Comparison of ENCODE assay signal across 13 cellular contexts in genomic region chr6:170031096-170031471, GRCh38.
A peak's percentile ranks its signal among the peaks of the same experiment; 100 is the strongest.
DNase-seq lines count a peak whose midpoint lies in the region; ATAC-seq, FAIRE-seq and TF ChIP-seq lines count a peak whose summit lies in the region.
"Had no signal": no experiment of that assay in that cellular context is flagged by ENCODE, and none has a peak within 500 bp of the region (broad histone marks: within the 10 kb centered on the region; RNA-seq: fewer than 3 reads in every experiment).

No MANE protein-coding gene starts in this region.

- intact Hi-C loops in left ventricle myocardium inferior (cut with micrococcal nuclease) (no loop called here), left cardiac atrium (cut with DNase I) (no loop called here), left lung (cut with DNase I) (no loop called here), aorta (cut with DNase I) (no loop called here)

- H3K4me3 ChIP-seq in left ventricle myocardium inferior (no peak overlapping the region), NT2/D1 (ENCODE audit: insufficient read length, low read depth) (no peak overlapping the region), left lung (no peak overlapping the region), aorta (ENCODE audit: low read length in 2 of 2) (no peak overlapping the region)
- H3K4me3 ChIP-seq: SJSA1 had no signal

- no peaks in the 10 kb centered on the region for H3K36me3 ChIP-seq in left ventricle myocardium inferior
- no peaks in the 10 kb centered on the region for H3K36me3 ChIP-seq in NT2/D1 (ENCODE audit: insufficient read depth, insufficient read length, low read length)
- H3K36me3 ChIP-seq in left lung, result no peaks in the 10 kb centered on the region
- no peaks in the 10 kb centered on the region for H3K36me3 ChIP-seq in aorta (ENCODE audit: control insufficient read depth in 1 of 2, insufficient read depth in 2 of 2, low read length in 1 of 2)
- H3K36me3 ChIP-seq: SJSA1 had no signal

- FAIRE-seq in HTR-8/SVneo (lab: Jason Lieb, UNC), result no peak

- DNase-seq in left ventricle myocardium inferior (peak; percentile 7), left cardiac atrium (no peak), NT2/D1 (ENCODE audit: low read depth, low spot score) (no peak), left lung (peak; percentile 45 to 80), aorta (peak; percentile 24 to 64), HTR-8/SVneo (ENCODE audit: insufficient read length, low spot score) (no peak), mucosa of gallbladder (ENCODE audit: low spot score) (no peak)
- DNase-seq: activated CD4-positive, alpha-beta T cell treated with anti-CD3 and anti-CD28 coated beads for 48 hours; activated naive CD4-positive, alpha-beta T cell treated with anti-CD3 and anti-CD28 coated beads, Interleukin-2, amount 10 ng/mL, durations not matched to agents 7 days and 5 days; mammary epithelial cell; NCI-H187 treated with DMSO at 0.1 percent for 48 hours had no signal

- peak overlapping the region; percentile 21 for H3K9ac ChIP-seq in NT2/D1 (ENCODE audit: insufficient read length, low read depth)

- TF ChIP-seq CTCF in left ventricle myocardium inferior (IDR thresholded peaks at IDR 0.05; ENCODE audit: borderline replicate concordance) (no peak), left lung (IDR thresholded peaks at IDR 0.05) (no peak)

- ATAC-seq in left cardiac atrium, result no peak
- ATAC-seq in left lung, result peak; percentile 45
- ATAC-seq in aorta (ENCODE audit: low FRiP score), result no peak
- no peak for ATAC-seq in HG02870 (IDR thresholded peaks at IDR 0.05; ENCODE audit: unreplicated experiment)

- 85% methylated on average over 13 of the region's 13 CpGs for WGBS in aorta, 2 donors

- peaks cover 5% of the 10 kb centered on the region for H3K9me3 ChIP-seq in left ventricle myocardium inferior (replicated peaks)
- peaks cover 14% of the 10 kb centered on the region; the same call in 1 of the 2 replicates for H3K9me3 ChIP-seq in NT2/D1 (ENCODE audit: insufficient read depth, low read length)
- peaks cover 0 to 8% of the 10 kb centered on the region in 2 donors for H3K9me3 ChIP-seq in left lung
- H3K9me3 ChIP-seq in aorta (ENCODE audit: control insufficient read depth, low read length), result peaks cover 2% of the 10 kb centered on the region

- H3K27me3 ChIP-seq in left ventricle myocardium inferior (ENCODE audit: low read depth), result no peaks in the 10 kb centered on the region
- H3K27me3 ChIP-seq in NT2/D1 (ENCODE audit: insufficient read depth, insufficient read length), result no peaks in the 10 kb centered on the region
- peaks cover 0 to 6% of the 10 kb centered on the region in 2 donors for H3K27me3 ChIP-seq in left lung
- H3K27me3 ChIP-seq in aorta (ENCODE audit: control insufficient read depth in 1 of 2, insufficient read depth in 2 of 2, low read length in 1 of 2), result no peaks in the 10 kb centered on the region
- H3K27me3 ChIP-seq: SJSA1 had no signal

- H3K27ac ChIP-seq in left ventricle myocardium inferior (replicated peaks) (no peak overlapping the region), left lung (no peak overlapping the region), aorta (ENCODE audit: low read depth in 1 of 2, low read length in 2 of 2) (no peak overlapping the region)
- H3K27ac ChIP-seq: SJSA1 had no signal

- H3K4me1 ChIP-seq in left ventricle myocardium inferior, result no peaks in the 10 kb centered on the region
- H3K4me1 ChIP-seq in NT2/D1 (ENCODE audit: insufficient read depth, insufficient read length), result peaks cover 13% of the 10 kb centered on the region
- H3K4me1 ChIP-seq in left lung, result peaks cover 0 to 5% of the 10 kb centered on the region in 2 donors
- H3K4me1 ChIP-seq in aorta (ENCODE audit: control insufficient read depth in 1 of 2, insufficient read depth in 2 of 2, low read length in 2 of 2), result no peaks in the 10 kb centered on the region
- H3K4me1 ChIP-seq: SJSA1 had no signal

Comparison
In these comparisons a context has a peak if more than half of its experiments do, and no peak if none do; other contexts are left out.
1. DNase-seq: peak in left ventricle myocardium inferior (single experiment), left lung (2 of 2) and aorta (2 of 2); none in left cardiac atrium (single experiment), NT2/D1 (single experiment), HTR-8/SVneo (single experiment) and mucosa of gallbladder (single experiment).